ENCODE assay signal across 8 cellular contexts in genomic region chr11:109864161-109864661, GRCh38.
DNase-seq lines count a peak whose midpoint lies in the region; ATAC-seq and TF ChIP-seq lines count a peak whose summit lies in the region.
"Had no signal": no experiment of that assay in that cellular context is flagged by ENCODE, and none has a peak within 500 bp of the region (broad histone marks: within the 10 kb centered on the region; RNA-seq: fewer than 3 reads in every experiment).

No MANE protein-coding gene starts in this region.

- H3K27me3 ChIP-seq in neural cell (ENCODE audit: insufficient read depth, low read depth, low read length): no peaks in the 10 kb centered on the region
- H3K27me3 ChIP-seq: heart left ventricle had no signal

- no peak for TF ChIP-seq EP300 in neural cell (conservative IDR thresholded peaks at IDR 0.05; ENCODE audit: poor library complexity, severe bottlenecking)

- no peak for TF ChIP-seq RAD21 in neural cell (conservative IDR thresholded peaks at IDR 0.05)

- no peaks in the 10 kb centered on the region for H3K9me2 ChIP-seq in neural cell (ENCODE audit: insufficient read depth, low read length)

- H2AFZ ChIP-seq in neural cell (ENCODE audit: low read depth, low read length): peak overlapping the region; percentile 9

- H3K4me3 ChIP-seq in neural cell (ENCODE audit: low read length): no peak overlapping the region
- H3K4me3 ChIP-seq: heart left ventricle had no signal

- H3K79me2 ChIP-seq in neural cell (replicated peaks; ENCODE audit: insufficient read depth, low read length): no peaks in the 10 kb centered on the region

- DNase-seq in putamen (ENCODE audit: low spot score) (no peak), hippocampal formation (lab: John Stamatoyannopoulos, UW) (no peak), NCI-H774 (lab: John Stamatoyannopoulos, UW) (no peak)
- DNase-seq: heart left ventricle had no signal

- peak overlapping the region; percentile 47 for H3K27ac ChIP-seq in neural cell (ENCODE audit: low read length)
- H3K27ac ChIP-seq: heart left ventricle had no signal

- no peaks in the 10 kb centered on the region for H3F3A ChIP-seq in neural cell (ENCODE audit: insufficient read depth, low read length, poor library complexity, severe bottlenecking)

- peak; percentile 97 for ATAC-seq in GM18873 (IDR thresholded peaks at IDR 0.05; ENCODE audit: low FRiP score, unreplicated experiment)
- ATAC-seq in GM21825 (IDR thresholded peaks at IDR 0.05; ENCODE audit: unreplicated experiment): peak; percentile 95
- ATAC-seq in HG03575 (IDR thresholded peaks at IDR 0.05; ENCODE audit: extremely low read depth, insufficient number of reproducible peaks, low FRiP score, unreplicated experiment): peak; percentile 94

- H4K20me1 ChIP-seq in neural cell (ENCODE audit: insufficient read depth): no peaks in the 10 kb centered on the region

- H3K9me3 ChIP-seq in neural cell (ENCODE audit: low read length): no peaks in the 10 kb centered on the region
- H3K9me3 ChIP-seq: heart left ventricle had no signal

- no peak for TF ChIP-seq CTCF in neural cell (IDR thresholded peaks at IDR 0.05; ENCODE audit: poor library complexity, severe bottlenecking)

- H3K9ac ChIP-seq in neural cell (ENCODE audit: low read length): no peak overlapping the region

- no peaks in the 10 kb centered on the region for H3K36me3 ChIP-seq in neural cell (ENCODE audit: insufficient read depth, low read length)
- H3K36me3 ChIP-seq: heart left ventricle had no signal

- H3K4me2 ChIP-seq in neural cell (ENCODE audit: low read length): no peak overlapping the region

TF ChIP-seq in neural cell, 6 proteins besides CTCF, POLR2A, EP300 and RAD21:
- no peak for TF ChIP-seq EZH2 (IDR thresholded peaks at IDR 0.05; ENCODE audit: borderline replicate concordance, insufficient read depth, low read length, poor library complexity, severe bottlenecking)
- no peak for TF ChIP-seq TAF1 (IDR thresholded peaks at IDR 0.05; ENCODE audit: low read depth)
- no peak for TF ChIP-seq REST (IDR thresholded peaks at IDR 0.05; ENCODE audit: borderline replicate concordance)
- no peak for TF ChIP-seq SMC3 (conservative IDR thresholded peaks at IDR 0.05; ENCODE audit: poor library complexity)
- no peak for TF ChIP-seq MXI1 (conservative IDR thresholded peaks at IDR 0.05; ENCODE audit: poor library complexity, severe bottlenecking)
- TF ChIP-seq POLR2AphosphoS5 (IDR thresholded peaks at IDR 0.05): no peak
